ENCODE assay signal across 7 cellular contexts in the genomic region with DNA sequence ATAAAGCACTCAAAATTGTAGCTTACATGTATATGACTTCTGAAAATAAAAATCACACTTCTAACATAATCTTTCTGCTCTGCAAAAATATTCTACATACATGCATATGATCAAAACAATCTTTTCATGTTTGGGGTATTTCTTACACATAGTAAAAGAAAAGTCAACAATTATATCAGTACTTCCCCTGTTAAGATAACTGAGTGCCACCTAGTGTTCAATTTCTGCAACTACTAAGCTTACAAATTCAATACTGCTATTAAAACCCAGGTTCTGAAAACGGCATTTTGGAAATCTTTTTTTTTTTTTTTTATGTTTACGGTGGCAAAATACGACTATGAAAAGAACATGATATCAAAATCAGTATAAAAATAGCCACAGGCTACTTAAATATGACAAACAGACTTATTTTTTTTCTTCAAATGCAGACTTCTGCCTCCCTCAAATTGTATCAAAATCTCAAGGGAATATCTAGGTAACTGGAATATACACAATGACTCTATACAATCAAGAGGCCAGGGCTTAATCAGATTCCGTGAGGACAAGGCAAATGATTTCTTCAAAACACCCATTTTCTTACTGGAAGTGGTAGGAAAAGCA. TPM values are rescaled to one million over a fixed set of nuclear protein-coding genes. Genes with fewer than 3 reads are reported as not detected.
DNase-seq lines count a peak whose midpoint lies in the region; ATAC-seq, FAIRE-seq and TF ChIP-seq lines count a peak whose summit lies in the region.
"Not testable (repeated sequence)": the region's sequence is repeated elsewhere in the genome, so short reads cannot be mapped to it uniquely, and the experiment has no call there.

No MANE protein-coding gene starts in this region.

- 0% methylated on average over 1 of the region's 4 CpGs; no CpG with 5 or more reads in 1 of the 2 donors for WGBS in heart right ventricle, 2 donors

- not testable (repeated sequence) for H3K36me3 ChIP-seq in HCT116 (ENCODE audit: control insufficient read depth in 1 of 2, insufficient read depth in 2 of 2, low read length in 2 of 2); bronchial epithelial cell (ENCODE audit: control insufficient read depth, insufficient read depth, low read length); heart right ventricle

- not testable (repeated sequence) for H3K4me1 ChIP-seq in HCT116 (ENCODE audit: control insufficient read depth in 1 of 2, insufficient read depth in 2 of 2, low read length in 2 of 2); heart right ventricle

- not testable (repeated sequence) for H3K27ac Mint-ChIP-seq in T-cell, nephron progenitor cell

- H3K27me3 Mint-ChIP-seq in T-cell, result peaks cover 11 to 20% of the 10 kb centered on the region in 2 donors
- H3K27me3 Mint-ChIP-seq in nephron progenitor cell (ENCODE audit: low read depth, poor library complexity), result peaks cover 12% of the 10 kb centered on the region

- TF ChIP-seq CTCF in HCT116 (IDR thresholded peaks at IDR 0.05 in 2 of 3, conservative IDR thresholded peaks at IDR 0.05 in 1 of 3; ENCODE audit: borderline replicate concordance in 1 of 3, insufficient read depth in 1 of 3, low read depth in 2 of 3, low read length in 2 of 3) (peak in 2 of 3 experiments; percentile 21 to 29; a peak in 2 of 6 replicates), bronchial epithelial cell (IDR thresholded peaks at IDR 0.05; ENCODE audit: insufficient read depth, low read length, severe bottlenecking) (peak; percentile 4), heart right ventricle (IDR thresholded peaks at IDR 0.05) (peak in 8 of 9 donors; percentile 24 to 57 (median 52)), nephron progenitor cell (IDR thresholded peaks at IDR 0.05) (peak; percentile 32)

- ATAC-seq in HCT116 (peak; percentile 83), T-cell (replicated peaks in 1 of 4) (peak; percentile 55 to 79 (median 72)), heart right ventricle (peak in 1 of 8 donors; percentile 38)

- not testable (repeated sequence) for H3K4me3 ChIP-seq in HCT116 (replicated peaks in 1 of 2; ENCODE audit: low read depth in 1 of 2, low read length in 2 of 2); bronchial epithelial cell (ENCODE audit: low read depth, low read length); heart right ventricle

- H3K9me3 Mint-ChIP-seq in T-cell, nephron progenitor cell: not testable (repeated sequence)

- RAD21 ChIA-PET in HCT116 (lab: Charles Lee; ENCODE audit: low non-redundant PET in 1 of 2, low total read pairs in 2 of 2, uncharacterized antibody in 2 of 2, unreplicated experiment in 2 of 2), result not testable (repeated sequence)

- POLR2A ChIA-PET in HCT116 (lab: Charles Lee), result not testable (repeated sequence)
- POLR2A ChIA-PET in T-cell (lab: Charles Lee), result interaction anchor here in 1 of 2 donors (0.5 kb wide), 1 partner anchor 443 kb away, joined by 5 read pairs; no protein-coding TSS in a partner anchor

- FAIRE-seq in bronchial epithelial cell (lab: Jason Lieb, UNC), result not testable (repeated sequence)

- H3K27me3 ChIP-seq in HCT116 (ENCODE audit: insufficient read depth, low read length); bronchial epithelial cell (ENCODE audit: control insufficient read depth, insufficient read depth, low read length): not testable (repeated sequence)
- peaks cover 0 to 19% (median 15%) of the 10 kb centered on the region in 7 donors for H3K27me3 ChIP-seq in heart right ventricle

- not testable (repeated sequence) for BruUV-seq in HCT116 (replicated peaks; lab: Mats Ljungman, UMichigan)

- peak; percentile 47 for TF ChIP-seq RAD21 in HCT116 (IDR thresholded peaks at IDR 0.05; ENCODE audit: low read depth)

- not testable (repeated sequence) for H3K36me3 Mint-ChIP-seq in T-cell; nephron progenitor cell (ENCODE audit: low read depth)

- not testable (repeated sequence) for H3K4me3 Mint-ChIP-seq in T-cell, nephron progenitor cell

- not testable (repeated sequence) for TF ChIP-seq POLR2A in HCT116 (IDR thresholded peaks at IDR 0.05; ENCODE audit: borderline replicate concordance, extremely low read depth, insufficient read depth, insufficient read length)

- not testable (repeated sequence) for H3K4me2 ChIP-seq in HCT116 (ENCODE audit: low read length)

- CTCF ChIA-PET in HCT116 (lab: Charles Lee), result interaction anchor here (1.6 kb wide), 1 partner anchor 64 kb away, joined by 4 read pairs; no protein-coding TSS in a partner anchor
- CTCF ChIA-PET in T-cell (lab: Charles Lee), result not testable (repeated sequence)

- not testable (repeated sequence) for H3K9me2 ChIP-seq in HCT116 (ENCODE audit: insufficient read depth)

- H4K20me1 ChIP-seq in HCT116 (ENCODE audit: insufficient read depth), result not testable (repeated sequence)

- not testable (repeated sequence) for H3K4me1 Mint-ChIP-seq in T-cell, nephron progenitor cell

- intact Hi-C loops in HCT116 (cut with micrococcal nuclease); heart right ventricle (cut with DNase I): not testable (repeated sequence)

- H3K79me2 ChIP-seq in HCT116 (ENCODE audit: insufficient read depth, low read length), result not testable (repeated sequence)

- not testable (repeated sequence) for H3K9me3 ChIP-seq in HCT116 (ENCODE audit: control insufficient read depth in 1 of 2, insufficient read depth in 1 of 2, low read depth in 1 of 2, low read length in 2 of 2); heart right ventricle

- not testable (repeated sequence) for H2AFZ ChIP-seq in HCT116 (ENCODE audit: low read depth, low read length, poor library complexity, severe bottlenecking)

- peak; percentile 13 for DNase-seq in GF-D8 (lab: John Stamatoyannopoulos, UW)
- not testable (repeated sequence) for DNase-seq in HCT116 (ENCODE audit: low read depth, low spot score); T-cell; bronchial epithelial cell (ENCODE audit: low read depth); heart right ventricle; nephron progenitor cell
- DNase-seq in NCI-H2107 treated with DMSO at 0.1 percent for 48 hours (lab: John Stamatoyannopoulos, UW; ENCODE audit: unreplicated experiment), result peak; percentile 33

- H3K27ac ChIP-seq in HCT116 (ENCODE audit: low read depth, low read length); heart right ventricle: not testable (repeated sequence)

- H3K9ac ChIP-seq in HCT116 (ENCODE audit: low read length), result not testable (repeated sequence)

RNA-seq across cellular contexts. Expression of a gene that starts 18.1 kb away (rescaled TPM):
- total RNA-seq in HCT116 (2021; ENCODE audit: unreplicated experiment) (1,685 TPM), T-cell (1,000 to 10,000 TPM; 2,148 to 4,743 (median 3,650) TPM), bronchial epithelial cell (2,323 and 5,262 TPM in 2 replicates), heart right ventricle (1,000 to 10,000 TPM in 8 of 10 donors, 100 to 1,000 TPM in 2; 635 to 5,242 (median 1,949) TPM)
- 8.8 and 29.6 TPM in 2 replicates for polyA plus RNA-seq in HCT116 (2012)
- polyA plus RNA-seq in heart right ventricle, result not detected

RNA-seq across cellular contexts. Expression of a gene that starts 55.5 kb away (rescaled TPM):
- total RNA-seq in HCT116 (2021; ENCODE audit: unreplicated experiment), result 1,685 TPM
- 8.8 and 29.6 TPM in 2 replicates for polyA plus RNA-seq in HCT116 (2012)
- 1,000 to 10,000 TPM; 2,148 to 4,743 (median 3,650) TPM for total RNA-seq in T-cell
- total RNA-seq in bronchial epithelial cell, result 2,323 and 5,262 TPM in 2 replicates
- total RNA-seq in heart right ventricle, result 1,000 to 10,000 TPM in 8 of 10 donors, 100 to 1,000 TPM in 2; 635 to 5,242 (median 1,949) TPM
- polyA plus RNA-seq in heart right ventricle, result not detected
